In genomic region chr5:96875805-96876291, GRCh38 we compare ENCODE assay signal across 8 cellular contexts. TPM values are rescaled to one million over a fixed set of nuclear protein-coding genes. Genes with fewer than 3 reads are reported as not detected.
DNase-seq lines count a peak whose midpoint lies in the region; ATAC-seq and TF ChIP-seq lines count a peak whose summit lies in the region.

No MANE protein-coding gene starts in this region.

- intact Hi-C loops in activated CD4-positive, alpha-beta T cell treated with anti-CD3 and anti-CD28 coated beads for 36 hours (cut with DNase I, micrococcal nuclease) = loop anchor here (1.0 to 5.0 kb wide), 5 partner anchors 20 to 1896 kb away; partner anchors contain the start of genes RGMB (in 1 of the 2) and RIOK2 (in 1 of the 2)
- intact Hi-C loops in left ventricle myocardium inferior (cut with micrococcal nuclease) = no loop called here

- H3K9me3 Mint-ChIP-seq in activated CD4-positive, alpha-beta T cell treated with anti-CD3 and anti-CD28 coated beads for 36 hours (ENCODE audit: low read depth) = no peaks in the 10 kb centered on the region
- H3K9me3 Mint-ChIP-seq in activated T-cell treated with anti-CD3 and anti-CD28 coated beads, Interleukin-2, amount 50 U/mL, for 4 hours = no peaks in the 10 kb centered on the region
- H3K9me3 Mint-ChIP-seq in stimulated activated naive CD8-positive, alpha-beta T cell treated with anti-CD3 and anti-CD28 coated beads, Interleukin-15, amount 100 ng/mL, for 72 hours = no peaks in the 10 kb centered on the region

- peak overlapping the region; percentile 86 for H3K4me3 Mint-ChIP-seq in activated CD4-positive, alpha-beta T cell treated with anti-CD3 and anti-CD28 coated beads for 36 hours
- peak overlapping the region; percentile 93 for H3K4me3 Mint-ChIP-seq in activated T-cell treated with anti-CD3 and anti-CD28 coated beads, Interleukin-2, amount 50 U/mL, for 4 hours
- H3K4me3 Mint-ChIP-seq in stimulated activated naive CD8-positive, alpha-beta T cell treated with anti-CD3 and anti-CD28 coated beads, Interleukin-15, amount 100 ng/mL, for 72 hours = peak overlapping the region; percentile 85 to 91

- ATAC-seq in activated CD4-positive, alpha-beta T cell treated with anti-CD3 and anti-CD28 coated beads for 36 hours = peak; percentile 63
- peak; percentile 39 for ATAC-seq in activated T-cell treated with anti-CD3 and anti-CD28 coated beads, Interleukin-2, amount 50 U/mL, for 4 hours
- ATAC-seq in stimulated activated naive CD8-positive, alpha-beta T cell treated with anti-CD3 and anti-CD28 coated beads, Interleukin-15, amount 100 ng/mL, for 72 hours = peak; percentile 74
- ATAC-seq in HG03097 (IDR thresholded peaks at IDR 0.05; ENCODE audit: low FRiP score, unreplicated experiment) = no peak

- TF ChIP-seq CTCF in left ventricle myocardium inferior (IDR thresholded peaks at IDR 0.05; ENCODE audit: borderline replicate concordance) = no peak

- H3K36me3 Mint-ChIP-seq in activated CD4-positive, alpha-beta T cell treated with anti-CD3 and anti-CD28 coated beads for 36 hours (ENCODE audit: low read depth) = peaks cover 16% of the 10 kb centered on the region
- H3K36me3 Mint-ChIP-seq in activated T-cell treated with anti-CD3 and anti-CD28 coated beads, Interleukin-2, amount 50 U/mL, for 4 hours (ENCODE audit: insufficient read depth) = peaks cover 11% of the 10 kb centered on the region

- no peaks in the 10 kb centered on the region for H3K27me3 ChIP-seq in left ventricle myocardium inferior (ENCODE audit: low read depth)

- POLR2A ChIA-PET in activated CD4-positive, alpha-beta T cell treated with anti-CD3 and anti-CD28 coated beads for 36 hours (lab: Charles Lee) = interaction anchor here (0.6 to 1.8 kb wide), 6 partner anchors 10 to 207 kb away, joined by 3 to 11 read pairs (median 5); partner anchors contain the start of gene LNPEP

- H3K4me1 Mint-ChIP-seq in activated CD4-positive, alpha-beta T cell treated with anti-CD3 and anti-CD28 coated beads for 36 hours = peaks cover 70% of the 10 kb centered on the region
- H3K4me1 Mint-ChIP-seq in activated T-cell treated with anti-CD3 and anti-CD28 coated beads, Interleukin-2, amount 50 U/mL, for 4 hours (ENCODE audit: low read depth) = peaks cover 69% of the 10 kb centered on the region
- peaks cover 64% of the 10 kb centered on the region for H3K4me1 Mint-ChIP-seq in stimulated activated naive CD8-positive, alpha-beta T cell treated with anti-CD3 and anti-CD28 coated beads, Interleukin-15, amount 100 ng/mL, for 72 hours

- peaks cover 12% of the 10 kb centered on the region for H3K36me3 ChIP-seq in left ventricle myocardium inferior

- peaks cover 35% of the 10 kb centered on the region for H3K4me1 ChIP-seq in left ventricle myocardium inferior

- H3K9me3 ChIP-seq in left ventricle myocardium inferior (replicated peaks) = no peaks in the 10 kb centered on the region

- CTCF ChIA-PET in activated CD4-positive, alpha-beta T cell treated with anti-CD3 and anti-CD28 coated beads for 36 hours (lab: Charles Lee) = interaction anchor here (0.9 to 2.2 kb wide), 7 partner anchors 9 to 286 kb away, joined by 3 to 7 read pairs (median 4); partner anchors contain the start of gene ERAP1

- peak; percentile 45 for DNase-seq in activated CD4-positive, alpha-beta T cell treated with anti-CD3 and anti-CD28 coated beads for 36 hours
- no peak for DNase-seq in activated CD4-positive, alpha-beta T cell treated with anti-CD3 and anti-CD28 coated beads for 1 hour
- DNase-seq in LHCN-M2 (ENCODE audit: low read depth) = peak; percentile 19
- DNase-seq in activated T-cell treated with anti-CD3 and anti-CD28 coated beads, Interleukin-2, amount 50 U/mL, for 4 hours = peak; percentile 25
- DNase-seq in left ventricle myocardium inferior = no peak
- DNase-seq in stimulated activated naive CD8-positive, alpha-beta T cell treated with anti-CD3 and anti-CD28 coated beads, Interleukin-15, amount 100 ng/mL, for 72 hours = no peak
- DNase-seq in NCI-H524 treated with DMSO at 0.1 percent for 48 hours (lab: John Stamatoyannopoulos, UW) = no peak

- no peaks in the 10 kb centered on the region for H3K27me3 Mint-ChIP-seq in activated CD4-positive, alpha-beta T cell treated with anti-CD3 and anti-CD28 coated beads for 36 hours
- H3K27me3 Mint-ChIP-seq in activated T-cell treated with anti-CD3 and anti-CD28 coated beads, Interleukin-2, amount 50 U/mL, for 4 hours (ENCODE audit: low read depth) = no peaks in the 10 kb centered on the region
- H3K27me3 Mint-ChIP-seq in stimulated activated naive CD8-positive, alpha-beta T cell treated with anti-CD3 and anti-CD28 coated beads, Interleukin-15, amount 100 ng/mL, for 72 hours = no peaks in the 10 kb centered on the region

- peak overlapping the region; percentile 94 for H3K27ac Mint-ChIP-seq in activated CD4-positive, alpha-beta T cell treated with anti-CD3 and anti-CD28 coated beads for 36 hours
- H3K27ac Mint-ChIP-seq in stimulated activated naive CD8-positive, alpha-beta T cell treated with anti-CD3 and anti-CD28 coated beads, Interleukin-15, amount 100 ng/mL, for 72 hours = peak overlapping the region; percentile 94 to 97

- H3K4me3 ChIP-seq in left ventricle myocardium inferior = peak overlapping the region; percentile 74

- H3K27ac ChIP-seq in left ventricle myocardium inferior (replicated peaks) = peak overlapping the region; percentile 86

RNA-seq across cellular contexts. Expression of gene ERAP2, which starts 0.5 kb away (rescaled TPM):
- 10 to 100 TPM; 57.3 to 60.7 TPM for total RNA-seq in activated CD4-positive, alpha-beta T cell treated with anti-CD3 and anti-CD28 coated beads for 36 hours
- total RNA-seq in LHCN-M2 (2014; rRNA removed) (19.3 and 26.9 TPM in 2 replicates), left ventricle myocardium inferior (6.7 TPM)
- 7.4 TPM for polyA plus RNA-seq in LHCN-M2 (2012)
- 10 to 100 TPM; 11.2 to 32.2 (median 15.2) TPM for total RNA-seq in activated T-cell treated with anti-CD3 and anti-CD28 coated beads, Interleukin-2, amount 50 U/mL, for 4 hours

Comparison
In these comparisons a context has a peak if more than half of its experiments do, and no peak if none do; other contexts are left out.
1. DNase-seq: peak in activated CD4-positive, alpha-beta T cell treated with anti-CD3 and anti-CD28 coated beads for 36 hours (single experiment), LHCN-M2 (single experiment) and activated T-cell treated with anti-CD3 and anti-CD28 coated beads, Interleukin-2, amount 50 U/mL, for 4 hours (single experiment); none in activated CD4-positive, alpha-beta T cell treated with anti-CD3 and anti-CD28 coated beads for 1 hour (single experiment), left ventricle myocardium inferior (single experiment), stimulated activated naive CD8-positive, alpha-beta T cell treated with anti-CD3 and anti-CD28 coated beads, Interleukin-15, amount 100 ng/mL, for 72 hours (0 of 2) and NCI-H524 treated with DMSO at 0.1 percent for 48 hours (single experiment).
2. Peak in every context shown above with its lines, with median percentiles within 50 percentile points of each other: H3K4me3 Mint-ChIP-seq.